16 cellular contexts compared by ENCODE assay signal in genomic region chr10:92052088-92052487, GRCh38.
"Had no signal": no experiment of that assay in that cellular context is flagged by ENCODE, and none has a peak within 500 bp of the region (broad histone marks: within the 10 kb centered on the region; RNA-seq: fewer than 3 reads in every experiment).

No MANE protein-coding gene starts in this region.

- H3K4me3 ChIP-seq: dorsolateral prefrontal cortex, gastrocnemius medialis, sigmoid colon, spleen, thoracic aorta had no signal

- H3K9me3 ChIP-seq: gastrocnemius medialis, sigmoid colon, spleen, thoracic aorta had no signal

- H3K4me3 Mint-ChIP-seq: activated naive CD8-positive, alpha-beta T cell treated with anti-CD3 and anti-CD28 coated beads, Interleukin-2, amount 10 ng/mL, durations not matched to agents 7 days and 5 days; activated T-helper 1 cell treated with anti-CD3 and anti-CD28 coated beads, Interleukin-12 subunit alpha, Interleukin-12 subunit beta, Interleukin-2, Interleukin-4 antibody, amounts not matched to agents 30 ng/mL and 10 ng/mL and 1 ng/mL, durations not matched to agents 14 hours and 24 hours and 36 hours; endodermal cell; nephron; stimulated activated naive CD8-positive, alpha-beta T cell treated with anti-CD3 and anti-CD28 coated beads, Interleukin-15, amount 100 ng/mL, for 72 hours had no signal

- H3K9me3 Mint-ChIP-seq: activated naive CD8-positive, alpha-beta T cell treated with anti-CD3 and anti-CD28 coated beads, Interleukin-2, amount 10 ng/mL, durations not matched to agents 7 days and 5 days; activated T-helper 1 cell treated with anti-CD3 and anti-CD28 coated beads, Interleukin-12 subunit alpha, Interleukin-12 subunit beta, Interleukin-2, Interleukin-4 antibody, amounts not matched to agents 30 ng/mL and 10 ng/mL and 1 ng/mL, durations not matched to agents 14 hours and 24 hours and 36 hours; endodermal cell; nephron; stimulated activated naive CD8-positive, alpha-beta T cell treated with anti-CD3 and anti-CD28 coated beads, Interleukin-15, amount 100 ng/mL, for 72 hours had no signal

- H3K27me3 Mint-ChIP-seq: activated naive CD8-positive, alpha-beta T cell treated with anti-CD3 and anti-CD28 coated beads, Interleukin-2, amount 10 ng/mL, durations not matched to agents 7 days and 5 days; stimulated activated naive CD8-positive, alpha-beta T cell treated with anti-CD3 and anti-CD28 coated beads, Interleukin-15, amount 100 ng/mL, for 72 hours had no signal

- DNase-seq: activated CD4-positive, alpha-beta T cell treated with anti-CD3 and anti-CD28 coated beads, Interleukin-2, amount 50 U/mL, for 1 hour; activated naive CD8-positive, alpha-beta T cell treated with anti-CD3 and anti-CD28 coated beads, Interleukin-2, amount 10 ng/mL, durations not matched to agents 7 days and 5 days; aorta; endodermal cell; gastrocnemius medialis; nucleus accumbens; sigmoid colon; spleen; stimulated activated naive CD8-positive, alpha-beta T cell treated with anti-CD3 and anti-CD28 coated beads, Interleukin-15, amount 100 ng/mL, for 72 hours; T-helper 2 cell had no signal

- H3K27ac Mint-ChIP-seq: activated naive CD8-positive, alpha-beta T cell treated with anti-CD3 and anti-CD28 coated beads, Interleukin-2, amount 10 ng/mL, durations not matched to agents 7 days and 5 days; activated T-helper 1 cell treated with anti-CD3 and anti-CD28 coated beads, Interleukin-12 subunit alpha, Interleukin-12 subunit beta, Interleukin-2, Interleukin-4 antibody, amounts not matched to agents 30 ng/mL and 10 ng/mL and 1 ng/mL, durations not matched to agents 14 hours and 24 hours and 36 hours; endodermal cell; nephron had no signal

- H3K4me1 Mint-ChIP-seq: nephron had no signal

- ATAC-seq: activated CD4-positive, CD25-positive, alpha-beta regulatory T cell treated with anti-CD3 and anti-CD28 coated beads, Interleukin-2, amount 50 U/mL, for 24 hours; gastrocnemius medialis; left lobe of liver; stimulated activated naive CD8-positive, alpha-beta T cell treated with anti-CD3 and anti-CD28 coated beads, Interleukin-15, amount 100 ng/mL, for 72 hours had no signal

- H3K27ac ChIP-seq: dorsolateral prefrontal cortex, gastrocnemius medialis, sigmoid colon, spleen, thoracic aorta had no signal

- H3K4me1 ChIP-seq: gastrocnemius medialis, sigmoid colon had no signal

- H3K27me3 ChIP-seq: dorsolateral prefrontal cortex, gastrocnemius medialis, sigmoid colon, spleen had no signal
